Comparison of ENCODE assay signal across 8 cellular contexts in the genomic region with DNA sequence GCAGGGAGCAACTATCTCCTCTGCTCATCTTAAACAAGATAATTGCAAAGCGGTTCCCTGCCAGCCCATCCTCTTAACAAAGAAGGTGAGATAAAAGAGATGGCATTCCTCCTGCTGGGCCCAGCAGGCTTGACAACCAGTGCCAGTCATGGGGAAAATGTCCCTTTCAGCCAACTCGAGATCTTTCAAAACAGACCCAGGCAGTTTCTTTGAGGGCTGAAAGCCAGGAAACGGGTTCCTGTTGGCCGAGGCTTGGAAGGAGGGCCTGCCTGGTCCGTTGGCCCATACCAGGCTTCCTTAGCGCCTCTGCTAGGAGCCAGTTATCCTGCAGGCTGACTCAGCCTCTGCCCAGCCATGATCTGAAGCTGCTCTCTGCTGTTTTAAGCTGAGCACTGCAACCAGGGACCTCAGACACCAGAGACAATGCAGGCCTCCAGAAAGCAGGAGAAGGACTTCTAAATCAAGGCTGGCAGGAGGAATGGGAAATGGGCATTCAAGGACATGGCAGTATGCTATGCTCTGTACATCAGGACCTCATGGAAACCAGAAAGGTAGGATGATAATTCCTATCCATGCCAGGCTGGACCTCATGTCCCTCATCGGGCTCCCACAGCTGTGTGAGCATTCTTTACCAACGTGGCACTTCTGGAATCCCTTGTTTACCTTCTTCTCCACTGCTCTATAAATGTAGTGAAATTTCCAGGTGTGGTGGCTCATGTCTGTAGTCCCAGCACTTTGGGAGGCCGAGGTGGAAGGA. TPM values are rescaled to one million over a fixed set of nuclear protein-coding genes. Genes with fewer than 3 reads are reported as not detected.
DNase-seq lines count a peak whose midpoint lies in the region; ATAC-seq, FAIRE-seq and TF ChIP-seq lines count a peak whose summit lies in the region.

No MANE protein-coding gene starts in this region.

- no peak overlapping the region for H3K27ac Mint-ChIP-seq in activated T-helper 2 cell treated with anti-CD3 and anti-CD28 coated beads, Interferon-gamma antibody, Interleukin-2, Interleukin-4, amounts not matched to agents 10 μg/mL and 5 μg/mL and 100 μg/mL, durations not matched to agents 14 hours and 24 hours and 36 hours

- FAIRE-seq in HTR-8/SVneo (lab: Jason Lieb, UNC): no peak
- FAIRE-seq in GM19239 (lab: Jason Lieb, UNC): no peak

- no peaks in the 10 kb centered on the region for H3K36me3 ChIP-seq in WERI-Rb-1
- H3K36me3 ChIP-seq in rectal smooth muscle tissue (ENCODE audit: control insufficient read depth, insufficient read depth, low read length): no peaks in the 10 kb centered on the region

- H3K27me3 Mint-ChIP-seq in activated T-helper 2 cell treated with anti-CD3 and anti-CD28 coated beads, Interferon-gamma antibody, Interleukin-2, Interleukin-4, amounts not matched to agents 10 μg/mL and 5 μg/mL and 100 μg/mL, durations not matched to agents 14 hours and 24 hours and 36 hours (ENCODE audit: low read depth): no peaks in the 10 kb centered on the region

- H3K27me3 ChIP-seq in WERI-Rb-1 (ENCODE audit: insufficient read depth, low read depth, severe bottlenecking) (no peaks in the 10 kb centered on the region), rectal smooth muscle tissue (ENCODE audit: control insufficient read depth, insufficient read depth, low read length) (no peaks in the 10 kb centered on the region)

- H3K4me3 Mint-ChIP-seq in activated T-helper 2 cell treated with anti-CD3 and anti-CD28 coated beads, Interferon-gamma antibody, Interleukin-2, Interleukin-4, amounts not matched to agents 10 μg/mL and 5 μg/mL and 100 μg/mL, durations not matched to agents 14 hours and 24 hours and 36 hours (ENCODE audit: low read depth): no peak overlapping the region

- no peak overlapping the region for H3K9ac ChIP-seq in rectal smooth muscle tissue (ENCODE audit: low read length)

- peaks cover 3% of the 10 kb centered on the region for H3K9me3 ChIP-seq in WERI-Rb-1 (ENCODE audit: severe bottlenecking)

- H3K4me3 ChIP-seq in WERI-Rb-1 (ENCODE audit: low read depth, low read length): no peak overlapping the region
- no peak overlapping the region for H3K4me3 ChIP-seq in rectal smooth muscle tissue (ENCODE audit: low read length)

- DNase-seq in AG08395 (ENCODE audit: low spot score): peak; percentile 82
- peak; percentile 27 for DNase-seq in HTR-8/SVneo (ENCODE audit: insufficient read length, low spot score)
- DNase-seq in WERI-Rb-1: peak; percentile 84
- peak; percentile 72 for DNase-seq in left ventricle myocardium superior
- no peak for DNase-seq in GM19239 (ENCODE audit: insufficient read length, low spot score)
- DNase-seq in activated T-helper 2 cell treated with anti-CD3 and anti-CD28 coated beads, Interferon-gamma antibody, Interleukin-2, Interleukin-4, amounts not matched to agents 10 μg/mL and 5 μg/mL and 100 μg/mL, durations not matched to agents 14 hours and 24 hours and 36 hours (ENCODE audit: low spot score): no peak

- peak; percentile 94 for TF ChIP-seq CTCF in WERI-Rb-1 (IDR thresholded peaks at IDR 0.05; ENCODE audit: low read depth, low read length)

- intact Hi-C loops in left ventricle myocardium superior (cut with micrococcal nuclease): no loop called here
- intact Hi-C loops in activated T-helper 2 cell treated with anti-CD3 and anti-CD28 coated beads, Interferon-gamma antibody, Interleukin-2, Interleukin-4, amounts not matched to agents 10 μg/mL and 5 μg/mL and 100 μg/mL, durations not matched to agents 14 hours and 24 hours and 36 hours (cut with micrococcal nuclease): no loop called here

- H3K4me1 Mint-ChIP-seq in activated T-helper 2 cell treated with anti-CD3 and anti-CD28 coated beads, Interferon-gamma antibody, Interleukin-2, Interleukin-4, amounts not matched to agents 10 μg/mL and 5 μg/mL and 100 μg/mL, durations not matched to agents 14 hours and 24 hours and 36 hours (ENCODE audit: low read depth): no peaks in the 10 kb centered on the region

- H3K27ac ChIP-seq in WERI-Rb-1 (0 out of 2 replicates have a peak overlapping the region, but pooled peaks have one; percentile 18), rectal smooth muscle tissue (ENCODE audit: low read depth, low read length) (peak overlapping the region; percentile 27)

- H3K4me1 ChIP-seq in rectal smooth muscle tissue (ENCODE audit: control insufficient read depth, insufficient read depth, low read length): peaks cover 8% of the 10 kb centered on the region

- H3K36me3 Mint-ChIP-seq in activated T-helper 2 cell treated with anti-CD3 and anti-CD28 coated beads, Interferon-gamma antibody, Interleukin-2, Interleukin-4, amounts not matched to agents 10 μg/mL and 5 μg/mL and 100 μg/mL, durations not matched to agents 14 hours and 24 hours and 36 hours (ENCODE audit: low read depth): peaks cover 39% of the 10 kb centered on the region

- no peaks in the 10 kb centered on the region for H3K9me3 Mint-ChIP-seq in activated T-helper 2 cell treated with anti-CD3 and anti-CD28 coated beads, Interferon-gamma antibody, Interleukin-2, Interleukin-4, amounts not matched to agents 10 μg/mL and 5 μg/mL and 100 μg/mL, durations not matched to agents 14 hours and 24 hours and 36 hours

- ATAC-seq in left ventricle myocardium superior: peak; percentile 98
- no peak for ATAC-seq in GM18858 (IDR thresholded peaks at IDR 0.05; ENCODE audit: unreplicated experiment)

RNA-seq across cellular contexts. Expression of gene SLC2A9, which starts 42.4 kb away (rescaled TPM):
- 7.1 TPM for total RNA-seq in left ventricle myocardium superior
- total RNA-seq in activated T-helper 2 cell treated with anti-CD3 and anti-CD28 coated beads, Interferon-gamma antibody, Interleukin-2, Interleukin-4, amounts not matched to agents 10 μg/mL and 5 μg/mL and 100 μg/mL, durations not matched to agents 14 hours and 24 hours and 36 hours: 1.3 and 2.4 TPM in 2 replicates

RNA-seq across cellular contexts. Expression of gene WDR1, which starts 52.9 kb away (rescaled TPM):
- 182 TPM for total RNA-seq in left ventricle myocardium superior
- 387 and 398 TPM in 2 replicates for total RNA-seq in activated T-helper 2 cell treated with anti-CD3 and anti-CD28 coated beads, Interferon-gamma antibody, Interleukin-2, Interleukin-4, amounts not matched to agents 10 μg/mL and 5 μg/mL and 100 μg/mL, durations not matched to agents 14 hours and 24 hours and 36 hours

Comparison
In these comparisons a context has a peak if more than half of its experiments do, and no peak if none do; other contexts are left out.
1. DNase-seq: peak in AG08395 (single experiment), HTR-8/SVneo (single experiment), WERI-Rb-1 (single experiment) and left ventricle myocardium superior (single experiment); none in GM19239 (single experiment) and activated T-helper 2 cell treated with anti-CD3 and anti-CD28 coated beads, Interferon-gamma antibody, Interleukin-2, Interleukin-4, amounts not matched to agents 10 μg/mL and 5 μg/mL and 100 μg/mL, durations not matched to agents 14 hours and 24 hours and 36 hours (single experiment).